In the genomic region with DNA sequence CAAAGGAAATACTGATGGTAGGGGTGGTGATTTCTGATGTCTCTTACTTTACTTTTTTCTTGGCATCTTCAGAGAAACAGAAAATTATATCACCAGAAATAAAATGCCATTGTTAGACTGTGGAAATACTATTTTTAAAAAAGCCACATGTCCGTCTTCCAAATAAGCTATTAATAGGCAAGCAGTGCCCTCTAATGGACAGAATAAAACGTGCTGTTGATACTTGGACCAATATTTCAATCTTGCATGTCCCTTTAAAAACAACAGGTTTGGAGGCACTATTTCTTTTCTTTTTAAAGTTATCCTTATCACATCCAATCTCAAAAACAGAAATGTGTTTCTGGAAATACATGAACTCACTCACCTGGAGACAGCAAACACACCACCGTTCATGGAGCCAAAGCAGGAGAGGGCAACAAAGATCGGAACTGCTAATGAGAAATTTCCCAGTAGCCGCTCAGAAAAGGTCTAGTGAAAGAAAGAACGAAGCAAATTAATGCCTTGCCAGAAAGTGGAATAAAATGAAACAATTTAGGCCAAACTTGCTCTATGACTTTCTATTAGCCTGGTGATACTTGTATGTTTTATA, we compare ENCODE assay signal across 8 cellular contexts. TPM values are rescaled to one million over a fixed set of nuclear protein-coding genes. Genes with fewer than 3 reads are reported as not detected.
DNase-seq lines count a peak whose midpoint lies in the region; ATAC-seq, FAIRE-seq and TF ChIP-seq lines count a peak whose summit lies in the region.

No MANE protein-coding gene starts in this region.

- CTCF ChIA-PET in K562 (lab: Yijun Ruan, JAX; ENCODE audit: low intra/inter-chr PET ratio), result no interaction called here

- H3K4me1 ChIP-seq in DND-41 (ENCODE audit: insufficient read depth, low read length), result no peaks in the 10 kb centered on the region
- no peaks in the 10 kb centered on the region for H3K4me1 ChIP-seq in K562 (replicated peaks in 1 of 2; ENCODE audit: control insufficient read depth in 2 of 2, insufficient read depth in 2 of 2, low read length in 2 of 2)
- H3K4me1 ChIP-seq in upper lobe of right lung, result no peaks in the 10 kb centered on the region

- H2AFZ ChIP-seq in DND-41 (ENCODE audit: low read depth, low read length) (no peak overlapping the region), K562 (ENCODE audit: low read depth, low read length) (no peak overlapping the region)

- H3K9me3 ChIP-seq in DND-41 (ENCODE audit: insufficient read depth, low read length, severe bottlenecking), result no peaks in the 10 kb centered on the region
- H3K9me3 ChIP-seq in K562 (replicated peaks; ENCODE audit: control insufficient read depth, insufficient read depth, low read depth, low read length), result no peaks in the 10 kb centered on the region
- H3K9me3 ChIP-seq in upper lobe of right lung, result no peaks in the 10 kb centered on the region

- TF ChIP-seq RAD21 in K562 (CRISPR knock-in tag; conservative IDR thresholded peaks at IDR 0.05 in 1 of 2, IDR thresholded peaks at IDR 0.05 in 1 of 2), result peak; percentile 23 to 33; a peak in 1 of 4 replicates

- FAIRE-seq in K562 (lab: Jason Lieb, UNC), result peak; percentile 70
- peak; percentile 95 for FAIRE-seq in islet of Langerhans (lab: Jason Lieb, UNC)

- no peaks in the 10 kb centered on the region for H3K79me2 ChIP-seq in DND-41 (ENCODE audit: insufficient read depth, low read length)
- H3K79me2 ChIP-seq in K562 (ENCODE audit: control insufficient read depth, insufficient read depth, low read length), result no peaks in the 10 kb centered on the region

- no peaks in the 10 kb centered on the region for H4K20me1 ChIP-seq in DND-41 (ENCODE audit: insufficient read depth, low read length)
- no peaks in the 10 kb centered on the region for H4K20me1 ChIP-seq in K562 (replicated peaks; ENCODE audit: control insufficient read depth, insufficient read depth, low read length)

- BruUV-seq in K562 (replicated peaks; lab: Mats Ljungman, UMichigan), result no TSS peak

- H3K4me3 ChIP-seq in DND-41 (ENCODE audit: low read depth in 1 of 2, low read length in 2 of 2) (no peak overlapping the region), K562 (no peak overlapping the region), upper lobe of right lung (no peak overlapping the region)

- no peak overlapping the region for H3K9ac ChIP-seq in DND-41 (ENCODE audit: low read depth, low read length)
- H3K9ac ChIP-seq in K562 (ENCODE audit: insufficient read depth in 1 of 2, low read depth in 2 of 2, low read length in 2 of 2), result no peak overlapping the region

- in situ Hi-C loops in K562 (cut with MboI), result no loop called here

- intact Hi-C loops in K562 (cut with micrococcal nuclease) (no loop called here), upper lobe of right lung (cut with DNase I) (no loop called here)

- WGBS in K562 (ENCODE audit: insufficient coverage, low coverage, missing lambda C conversion rate), result 53% methylated on average over 6 of the region's 6 CpGs

- ATAC-seq in DND-41 (ENCODE audit: insufficient read depth, low read depth) (no peak), GM21576 (IDR thresholded peaks at IDR 0.05; ENCODE audit: unreplicated experiment) (peak; percentile 65), K562 (0 out of 3 replicates have a peak, but pooled peaks have one; percentile 19), upper lobe of right lung (peak; percentile 72), HG03097 (IDR thresholded peaks at IDR 0.05; ENCODE audit: low FRiP score, unreplicated experiment) (no peak), GM19023 (IDR thresholded peaks at IDR 0.05; ENCODE audit: unreplicated experiment) (no peak)

- H3K27me3 ChIP-seq in DND-41 (ENCODE audit: insufficient read depth, low read length, poor library complexity) (no peaks in the 10 kb centered on the region), K562 (ENCODE audit: control insufficient read depth in 2 of 2, insufficient read depth in 2 of 2, low read length in 2 of 2) (no peaks in the 10 kb centered on the region), upper lobe of right lung (no peaks in the 10 kb centered on the region)

- H3K4me2 ChIP-seq in DND-41 (ENCODE audit: insufficient read depth, low read length), result no peak overlapping the region
- H3K4me2 ChIP-seq in K562 (ENCODE audit: insufficient read depth, low read length), result no peak overlapping the region

- no peak for TF ChIP-seq EP300 in K562 (IDR thresholded peaks at IDR 0.05; ENCODE audit: low read length)

- H3K27ac ChIP-seq in DND-41 (ENCODE audit: low read length) (no peak overlapping the region), K562 (ENCODE audit: extremely low read depth, low read depth, low read length) (no peak overlapping the region), upper lobe of right lung (no peak overlapping the region)

- POLR2A ChIA-PET in K562 (lab: Yijun Ruan, JAX), result no interaction called here

- no peak for DNase-seq in DND-41
- peak; percentile 64 for DNase-seq in NCI-H1694 treated with DMSO at 0.1 percent for 48 hours (lab: John Stamatoyannopoulos, UW)
- peak; percentile 7 to 40 (median 12) for DNase-seq in K562 (ENCODE audit: extremely low read depth in 1 of 4, low spot score in 3 of 4)
- no peak for DNase-seq in upper lobe of right lung

- TF ChIP-seq CTCF in DND-41 (IDR thresholded peaks at IDR 0.05; ENCODE audit: borderline replicate concordance, extremely low read depth, low read length, poor library complexity, severe bottlenecking) (peak; percentile 71), K562 (IDR thresholded peaks at IDR 0.05 in 2 of 3, conservative IDR thresholded peaks at IDR 0.05 in 1 of 3; ENCODE audit: insufficient read depth in 2 of 3, low read depth in 1 of 3, low read length in 3 of 3) (peak; percentile 6 to 63 (median 47); a peak in 4 of 6 replicates), upper lobe of right lung (IDR thresholded peaks at IDR 0.05) (peak; percentile 73)

- no peak for TF ChIP-seq POLR2A in K562 (conservative IDR thresholded peaks at IDR 0.05)

- H3K9me1 ChIP-seq in K562 (ENCODE audit: control insufficient read depth, insufficient read depth, low read length), result no peaks in the 10 kb centered on the region

- H3K36me3 ChIP-seq in DND-41 (ENCODE audit: insufficient read depth, low read length) (peaks cover 17% of the 10 kb centered on the region; the same call in 1 of the 2 replicates), K562 (ENCODE audit: control insufficient read depth, insufficient read depth, low read length) (peaks cover 54% of the 10 kb centered on the region), upper lobe of right lung (no peaks in the 10 kb centered on the region)

TF ChIP-seq in K562, 482 proteins besides CTCF, POLR2A, EP300 and RAD21 (continues in another document):
- TF ChIP-seq NRF1 (conservative IDR thresholded peaks at IDR 0.05 in 1 of 2, IDR thresholded peaks at IDR 0.05 in 1 of 2), result no peak
- no peak for TF ChIP-seq POLR2H (tag; IDR thresholded peaks at IDR 0.05; ENCODE audit: low read depth)
- TF ChIP-seq ZNF717 (CRISPR knock-in tag; IDR thresholded peaks at IDR 0.05), result no peak
- 0 out of 2 replicates have a peak, but pooled peaks have one; percentile 38 for TF ChIP-seq MEF2A (IDR thresholded peaks at IDR 0.05; ENCODE audit: control insufficient read depth, low read depth, low read length)
- no peak for TF ChIP-seq ZNF253 (CRISPR knock-in tag; conservative IDR thresholded peaks at IDR 0.05)
- TF ChIP-seq, protein P1, sequence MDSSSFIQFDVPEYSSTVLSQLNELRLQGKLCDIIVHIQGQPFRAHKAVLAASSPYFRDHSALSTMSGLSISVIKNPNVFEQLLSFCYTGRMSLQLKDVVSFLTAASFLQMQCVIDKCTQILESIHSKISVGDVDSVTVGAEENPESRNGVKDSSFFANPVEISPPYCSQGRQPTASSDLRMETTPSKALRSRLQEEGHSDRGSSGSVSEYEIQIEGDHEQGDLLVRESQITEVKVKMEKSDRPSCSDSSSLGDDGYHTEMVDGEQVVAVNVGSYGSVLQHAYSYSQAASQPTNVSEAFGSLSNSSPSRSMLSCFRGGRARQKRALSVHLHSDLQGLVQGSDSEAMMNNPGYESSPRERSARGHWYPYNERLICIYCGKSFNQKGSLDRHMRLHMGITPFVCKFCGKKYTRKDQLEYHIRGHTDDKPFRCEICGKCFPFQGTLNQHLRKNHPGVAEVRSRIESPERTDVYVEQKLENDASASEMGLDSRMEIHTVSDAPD (CRISPR knock-in tag; IDR thresholded peaks at IDR 0.05), result no peak

RNA-seq across cellular contexts. Expression of a gene that starts 59.2 kb away (rescaled TPM):
- total RNA-seq in K562 (2011; cell fraction: chromatin; rRNA removed; ENCODE audit: low replicate concordance), result 27.5 and 76.5 TPM in 2 replicates
- total RNA-seq in K562 (2011; cell fraction: nucleolus; rRNA removed), result 16.5 and 25.1 TPM in 2 replicates
- 48.4 and 73.4 TPM in 2 replicates for total RNA-seq in K562 (2011; cell fraction: nucleoplasm; rRNA removed)
- total RNA-seq in K562 (2014; rRNA removed) (13.0 and 13.1 TPM in 2 replicates), K562 (2014; rRNA removed; fragmentation: Illumina TruSeq; extraction: Trizol) (26.1 and 37.6 TPM in 2 replicates), K562 (2015; rRNA removed; fragmentation: Illumina TruSeq; extraction: Trizol) (3.5 and 4.5 TPM in 2 replicates), K562 (2021) (13.1 and 15.4 TPM in 2 replicates), upper lobe of right lung (3.8 TPM)
- polyA plus RNA-seq in K562 (2011; rRNA removed) (13.9 and 18.6 TPM in 2 replicates), K562 (2014; fragmentation: Illumina TruSeq; extraction: Trizol) (16.4 and 16.5 TPM in 2 replicates), K562 (2014; fragmentation: Nextera tagmentation; extraction: Ambion mirVana) (1 to 10 TPM; 4.7 to 9.1 TPM), K562 (2014; rRNA removed) (11.5 and 13.5 TPM in 2 replicates)
- 2.3 and 9.1 TPM in 2 replicates for polyA plus RNA-seq in K562 (2011; cell fraction: cytosol; rRNA removed)
- polyA plus RNA-seq in K562 (2011; cell fraction: nucleus; rRNA removed), result 9.7 and 19.0 TPM in 2 replicates
- 4.8 and 19.7 TPM in 2 replicates for polyA plus RNA-seq in K562 (2012)
- polyA minus RNA-seq in K562 (2011; rRNA and poly(A)+ RNA removed), result 25.7 and 42.3 TPM in 2 replicates
- polyA minus RNA-seq in K562 (2011; cell fraction: cytosol; rRNA and poly(A)+ RNA removed), result 11.0 and 17.2 TPM in 2 replicates
- polyA minus RNA-seq in K562 (2011; cell fraction: nucleus; rRNA and poly(A)+ RNA removed), result 18.3 and 53.0 TPM in 2 replicates

Comparison
In these comparisons a context has a peak if more than half of its experiments do, and no peak if none do; other contexts are left out.
1. ATAC-seq: peak in GM21576 (single experiment), K562 (single experiment) and upper lobe of right lung (single experiment); none in DND-41 (single experiment), HG03097 (single experiment) and GM19023 (single experiment).
2. DNase-seq: peak in NCI-H1694 treated with DMSO at 0.1 percent for 48 hours (single experiment) and K562 (4 of 4); none in DND-41 (single experiment) and upper lobe of right lung (single experiment).
3. Peak in every context shown above with its lines, with median percentiles within 50 percentile points of each other: CTCF ChIP-seq.